In genomic region chr14:105168979-105169507, GRCh38 we compare ENCODE assay signal across 8 cellular contexts. TPM values are rescaled to one million over a fixed set of nuclear protein-coding genes. Genes with fewer than 3 reads are reported as not detected.
DNase-seq lines count a peak whose midpoint lies in the region; ATAC-seq, FAIRE-seq and TF ChIP-seq lines count a peak whose summit lies in the region.

No MANE protein-coding gene starts in this region.

- DNase-seq in activated gamma-delta T cell (lab: John Stamatoyannopoulos, UW) (peak; percentile 50), activated gamma-delta T cell treated with Interleukin-2 at 50 U/mL for 16 hours (no peak), choroid plexus epithelial cell (ENCODE audit: low read depth) (no peak), GM19239 (ENCODE audit: insufficient read length, low spot score) (no peak), OCI-M1 (lab: John Stamatoyannopoulos, UW) (no peak), C1 segment of cervical spinal cord (lab: John Stamatoyannopoulos, UW) (no peak)
- peak in 3 of 10 donors; percentile 24 to 40 (median 30) for DNase-seq in naive thymus-derived CD8-positive, alpha-beta T cell

- no peaks in the 10 kb centered on the region for H3K36me3 Mint-ChIP-seq in T-helper 1 cell treated with Interleukin-12 subunit alpha and Interleukin-12 subunit beta and Interleukin-4 antibody, amounts not matched to agents 30 μg/mL and 1 μg/mL, for 36 hours (ENCODE audit: low read depth)
- H3K36me3 Mint-ChIP-seq in naive thymus-derived CD8-positive, alpha-beta T cell = peaks cover 0 to 3% (median 0%) of the 10 kb centered on the region in 3 donors

- POLR2A ChIA-PET in naive thymus-derived CD8-positive, alpha-beta T cell (lab: Charles Lee) = interaction anchor here (1.3 kb wide), 1 partner anchor 26 kb away, joined by 4 read pairs; no protein-coding TSS in a partner anchor

- peak; percentile 45 for ATAC-seq in naive thymus-derived CD8-positive, alpha-beta T cell

- peaks cover 20% of the 10 kb centered on the region for H3K27me3 Mint-ChIP-seq in T-helper 1 cell treated with Interleukin-12 subunit alpha and Interleukin-12 subunit beta and Interleukin-4 antibody, amounts not matched to agents 30 μg/mL and 1 μg/mL, for 36 hours (ENCODE audit: low read depth)
- H3K27me3 Mint-ChIP-seq in naive thymus-derived CD8-positive, alpha-beta T cell = peaks cover 2 to 25% (median 17%) of the 10 kb centered on the region in 5 donors

- no peak for FAIRE-seq in GM19239 (lab: Jason Lieb, UNC)

- no peak overlapping the region for H3K4me3 ChIP-seq in choroid plexus epithelial cell (ENCODE audit: low read depth, low read length)

- peak; percentile 55 for TF ChIP-seq CTCF in choroid plexus epithelial cell (conservative IDR thresholded peaks at IDR 0.05; ENCODE audit: low read depth, low read length)

- peaks cover 11% of the 10 kb centered on the region for H3K4me1 Mint-ChIP-seq in T-helper 1 cell treated with Interleukin-12 subunit alpha and Interleukin-12 subunit beta and Interleukin-4 antibody, amounts not matched to agents 30 μg/mL and 1 μg/mL, for 36 hours (ENCODE audit: low read depth)
- H3K4me1 Mint-ChIP-seq in naive thymus-derived CD8-positive, alpha-beta T cell = peaks cover 8 to 25% (median 20%) of the 10 kb centered on the region in 4 donors

- no peak overlapping the region for H3K27ac Mint-ChIP-seq in T-helper 1 cell treated with Interleukin-12 subunit alpha and Interleukin-12 subunit beta and Interleukin-4 antibody, amounts not matched to agents 30 μg/mL and 1 μg/mL, for 36 hours
- H3K27ac Mint-ChIP-seq in naive thymus-derived CD8-positive, alpha-beta T cell = peak overlapping the region in 1 of 10 donors; percentile 10

- no peaks in the 10 kb centered on the region for H3K9me3 Mint-ChIP-seq in T-helper 1 cell treated with Interleukin-12 subunit alpha and Interleukin-12 subunit beta and Interleukin-4 antibody, amounts not matched to agents 30 μg/mL and 1 μg/mL, for 36 hours
- no peaks in the 10 kb centered on the region for H3K9me3 Mint-ChIP-seq in naive thymus-derived CD8-positive, alpha-beta T cell

- H3K4me3 Mint-ChIP-seq in T-helper 1 cell treated with Interleukin-12 subunit alpha and Interleukin-12 subunit beta and Interleukin-4 antibody, amounts not matched to agents 30 μg/mL and 1 μg/mL, for 36 hours = peak overlapping the region; percentile 67
- peak overlapping the region; percentile 32 to 85 (median 70) for H3K4me3 Mint-ChIP-seq in naive thymus-derived CD8-positive, alpha-beta T cell

RNA-seq across cellular contexts. Expression of gene JAG2, which starts 0.5 kb away (rescaled TPM):
- total RNA-seq in naive thymus-derived CD8-positive, alpha-beta T cell = under 1 TPM; 0.16 to 0.47 TPM
- under 1 TPM; 0.10 to 0.21 (median 0.17) TPM for polyA plus RNA-seq in naive thymus-derived CD8-positive, alpha-beta T cell

RNA-seq across cellular contexts. Expression of gene NUDT14, which starts 12.1 kb away (rescaled TPM):
- total RNA-seq in naive thymus-derived CD8-positive, alpha-beta T cell = 10 to 100 TPM; 10.3 to 10.8 TPM
- 10 to 100 TPM in 2 of 3 donors, 1 to 10 TPM in 1; 9.5 to 18.8 (median 17.1) TPM for polyA plus RNA-seq in naive thymus-derived CD8-positive, alpha-beta T cell
